In the genomic region with DNA sequence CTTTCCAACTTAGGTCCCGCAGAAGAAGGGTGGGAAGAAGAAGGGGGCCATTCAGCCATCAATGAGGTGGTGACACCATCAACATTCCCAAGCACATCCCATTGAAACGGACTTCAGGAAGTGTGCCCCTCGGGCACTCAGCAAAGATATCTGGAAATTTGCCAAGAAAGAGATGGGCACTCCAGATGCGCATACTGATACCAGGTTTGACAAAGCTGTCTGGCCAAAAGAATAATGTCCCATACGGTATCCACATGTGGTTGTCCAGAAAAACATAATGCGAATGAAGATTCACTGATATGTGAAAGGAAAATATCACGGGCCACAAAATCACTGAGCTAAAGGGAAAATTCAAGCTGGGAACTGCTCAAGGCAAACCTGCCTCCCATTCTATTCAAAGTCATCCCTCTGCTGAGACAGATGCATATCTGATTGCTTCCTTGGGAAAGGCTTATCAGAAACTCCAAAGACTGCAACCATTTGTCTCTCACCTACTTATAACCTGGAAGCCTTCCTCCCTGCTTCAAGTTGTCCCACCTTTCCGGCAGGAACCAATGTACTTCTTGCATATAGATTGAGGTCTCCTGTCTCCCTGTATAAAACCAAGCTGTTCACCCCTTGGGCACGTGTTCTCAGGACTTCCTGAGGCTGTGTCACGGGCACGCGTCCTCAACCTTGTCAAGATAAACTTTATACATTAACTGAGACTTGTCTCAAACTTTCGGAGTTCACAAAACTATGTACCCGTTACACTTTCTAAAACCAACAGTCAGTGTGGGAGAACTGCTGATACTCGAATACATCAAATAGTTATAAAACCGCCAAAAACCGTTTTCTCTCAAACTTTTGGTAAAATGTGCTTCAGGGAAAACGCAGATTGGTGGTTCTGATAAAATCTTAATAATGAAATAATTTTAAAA, we compare ENCODE assay signal across 9 cellular contexts.
DNase-seq lines count a peak whose midpoint lies in the region; ATAC-seq and FAIRE-seq lines count a peak whose summit lies in the region.
"Had no signal": no experiment of that assay in that cellular context is flagged by ENCODE, and none has a peak within 500 bp of the region (broad histone marks: within the 10 kb centered on the region; RNA-seq: fewer than 3 reads in every experiment).

No MANE protein-coding gene starts in this region.

- ATAC-seq in GM18858 (IDR thresholded peaks at IDR 0.05; ENCODE audit: unreplicated experiment), result no peak

- H3K4me3 ChIP-seq in rectal smooth muscle tissue (ENCODE audit: low read length), result peak overlapping the region; percentile 98

- H3K4me1 ChIP-seq in rectal smooth muscle tissue (ENCODE audit: control insufficient read depth, insufficient read depth, low read length), result peaks cover 5% of the 10 kb centered on the region

- H3K9ac ChIP-seq in rectal smooth muscle tissue (ENCODE audit: low read length), result no peak overlapping the region

- no peaks in the 10 kb centered on the region for H3K27me3 ChIP-seq in rectal smooth muscle tissue (ENCODE audit: control insufficient read depth, insufficient read depth, low read length)

- DNase-seq in GM18507 (ENCODE audit: extremely low spot score, insufficient read length, low read depth) (no peak), RPMI8226 (peak; percentile 30), epithelial cell of prostate (ENCODE audit: low read depth, low spot score) (no peak), glomerular visceral epithelial cell (ENCODE audit: extremely low spot score) (no peak), NCI-H2081 treated with DMSO at 0.1 percent for 48 hours (lab: John Stamatoyannopoulos, UW) (no peak), EL (no peak)

- peak; percentile 12 for FAIRE-seq in GM18507 (lab: Jason Lieb, UNC)
- FAIRE-seq: islet of Langerhans had no signal

- peak overlapping the region; percentile 83 for H3K27ac ChIP-seq in epithelial cell of prostate
- H3K27ac ChIP-seq in rectal smooth muscle tissue (ENCODE audit: low read depth, low read length), result no peak overlapping the region

- H3K36me3 ChIP-seq in rectal smooth muscle tissue (ENCODE audit: control insufficient read depth, insufficient read depth, low read length), result no peaks in the 10 kb centered on the region
